In genomic region chr1:38941527-38942019, GRCh38 we compare ENCODE assay signal across 8 cellular contexts. TPM values are rescaled to one million over a fixed set of nuclear protein-coding genes. Genes with fewer than 3 reads are reported as not detected.
DNase-seq lines count a peak whose midpoint lies in the region; ATAC-seq and TF ChIP-seq lines count a peak whose summit lies in the region.

Gene RHBDL2 (minus strand): TSS chr1:38941830. CDS start chr1:38919212, 22,618 bp downstream.

- no peaks in the 10 kb centered on the region; the same call in 1 of the 2 replicates for H3K4me1 ChIP-seq in iPS-20b (ENCODE audit: insufficient read depth, low read length)

- ATAC-seq in HG02759 (IDR thresholded peaks at IDR 0.05; ENCODE audit: unreplicated experiment): no peak
- no peak for ATAC-seq in GM18520 (IDR thresholded peaks at IDR 0.05; ENCODE audit: unreplicated experiment)

- H3K4me3 ChIP-seq in H7 (ENCODE audit: insufficient read depth, low read depth, low read length) (no peak within 1 kb of the TSS), brain microvascular endothelial cell (ENCODE audit: low read depth, low read length) (peak within 1 kb of the TSS; percentile 35), iPS-20b (ENCODE audit: low read length) (peak within 1 kb of the TSS; percentile 24; the same call in 1 of the 2 replicates), skin epidermis (peak within 1 kb of the TSS; percentile 32 to 54 (median 46))

- no peaks in the 10 kb centered on the region for H3K27me3 Mint-ChIP-seq in activated naive CD8-positive, alpha-beta T cell treated with anti-CD3 and anti-CD28 coated beads for 36 hours

- H3K4me3 Mint-ChIP-seq in activated naive CD8-positive, alpha-beta T cell treated with anti-CD3 and anti-CD28 coated beads for 36 hours: no peak within 1 kb of the TSS

- no peaks in the 10 kb centered on the region for H3K36me3 Mint-ChIP-seq in activated naive CD8-positive, alpha-beta T cell treated with anti-CD3 and anti-CD28 coated beads for 36 hours

- in situ Hi-C loops in brain microvascular endothelial cell (cut with HindIII; ENCODE audit: low pct_ligation_motif_present, low sequenced_read_pairs): no loop called here

- no peak for TF ChIP-seq CTCF in brain microvascular endothelial cell (IDR thresholded peaks at IDR 0.05; ENCODE audit: low read depth, low read length, missing control alignments)

- H3K27ac ChIP-seq in brain microvascular endothelial cell: no peak within 1 kb of the TSS
- no peak within 1 kb of the TSS for H3K27ac ChIP-seq in iPS-20b (ENCODE audit: low read length)
- H3K27ac ChIP-seq in skin epidermis: peak within 1 kb of the TSS in 17 of 21 experiments; percentile 17 to 80 (median 70)

- H3K9me3 ChIP-seq in iPS-20b (ENCODE audit: insufficient read depth, low read depth, low read length): no peaks in the 10 kb centered on the region

- H3K27me3 ChIP-seq in H7 (ENCODE audit: control insufficient read depth, insufficient read depth, low read length) (no peaks in the 10 kb centered on the region; the same call in 1 of the 2 replicates), brain microvascular endothelial cell (replicated peaks) (no peaks in the 10 kb centered on the region), iPS-20b (ENCODE audit: insufficient read depth, low read length) (no peaks in the 10 kb centered on the region)

- H3K36me3 ChIP-seq in H7 (replicated peaks; ENCODE audit: control insufficient read depth, insufficient read depth, low read length): no peaks in the 10 kb centered on the region
- H3K36me3 ChIP-seq in brain microvascular endothelial cell (replicated peaks): no peaks in the 10 kb centered on the region
- H3K36me3 ChIP-seq in iPS-20b (ENCODE audit: insufficient read depth, low read depth, low read length): no peaks in the 10 kb centered on the region

- H3K27ac Mint-ChIP-seq in activated naive CD8-positive, alpha-beta T cell treated with anti-CD3 and anti-CD28 coated beads for 36 hours: no peak within 1 kb of the TSS

- H3K4me1 Mint-ChIP-seq in activated naive CD8-positive, alpha-beta T cell treated with anti-CD3 and anti-CD28 coated beads for 36 hours: no peaks in the 10 kb centered on the region

- DNase-seq in H7 (peak; percentile 74), brain microvascular endothelial cell (no peak), SW 1271 (lab: John Stamatoyannopoulos, UW) (no peak)
- no peak for DNase-seq in activated naive CD8-positive, alpha-beta T cell treated with anti-CD3 and anti-CD28 coated beads for 36 hours

- H3K9me3 Mint-ChIP-seq in activated naive CD8-positive, alpha-beta T cell treated with anti-CD3 and anti-CD28 coated beads for 36 hours: no peaks in the 10 kb centered on the region

- H3K9ac ChIP-seq in iPS-20b (ENCODE audit: low read depth, low read length): no peak within 1 kb of the TSS

RNA-seq across cellular contexts. Expression of gene RHBDL2, which starts in this region (rescaled TPM):
- 0.03 and 1.2 TPM in 2 replicates for total RNA-seq in H7 (2014; rRNA removed; shearing (Covaris generic))
- total RNA-seq in activated naive CD8-positive, alpha-beta T cell treated with anti-CD3 and anti-CD28 coated beads for 36 hours: not detected

Comparison
In these comparisons a context has a peak if more than half of its experiments do, and no peak if none do; other contexts are left out.
1. H3K27ac ChIP-seq: peak in skin epidermis (17 of 21); none in brain microvascular endothelial cell (single experiment) and iPS-20b (single experiment).